In the genomic region with DNA sequence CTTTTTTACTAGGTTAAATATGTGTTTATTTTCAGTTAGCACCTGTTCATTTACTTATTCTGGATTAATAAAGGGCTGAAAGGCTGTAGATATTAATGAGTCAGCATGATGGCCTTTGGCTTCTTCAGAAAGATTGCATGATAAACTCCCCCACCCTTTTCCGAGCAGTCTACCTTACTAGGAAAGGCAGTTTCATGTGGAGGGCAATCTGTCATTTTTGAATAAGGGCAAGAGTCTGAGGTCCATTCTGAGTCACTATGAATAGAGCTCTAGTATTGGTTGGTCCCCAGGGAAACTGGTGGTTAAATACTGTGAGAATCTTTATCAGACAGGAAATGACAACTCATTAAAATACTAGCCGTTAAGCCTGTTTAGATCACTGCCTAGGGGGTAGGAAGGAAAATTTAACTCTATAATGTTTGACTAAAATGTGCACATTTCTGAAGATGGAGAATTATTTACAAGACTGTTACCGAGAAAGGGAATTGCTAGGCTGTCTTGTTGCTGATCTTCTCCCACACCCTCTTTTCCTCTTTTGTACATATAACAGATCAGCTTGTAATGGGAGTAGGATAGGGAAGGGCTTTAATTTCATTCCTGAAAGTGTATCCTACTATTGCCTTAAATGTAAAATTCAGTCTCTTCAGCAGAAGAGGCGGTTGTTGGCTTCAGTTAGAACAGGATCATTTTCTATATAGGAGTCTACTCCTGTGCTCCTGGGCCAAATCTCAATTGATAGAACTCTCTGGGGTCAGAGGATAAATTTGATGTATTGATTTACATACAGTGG, we compare ENCODE assay signal across 8 cellular contexts.
A peak's percentile ranks its signal among the peaks of the same experiment; 100 is the strongest.
DNase-seq lines count a peak whose midpoint lies in the region; ATAC-seq and TF ChIP-seq lines count a peak whose summit lies in the region.

No MANE protein-coding gene starts in this region.

- H3K4me2 ChIP-seq in PC-3 (ENCODE audit: low read length) = peak overlapping the region; percentile 79

- BruUV-seq in PC-3 (replicated peaks; lab: Mats Ljungman, UMichigan) = TSS peak; percentile 85

- no peak overlapping the region for H2AFZ ChIP-seq in PC-3 (ENCODE audit: low read length)

- POLR2A ChIA-PET in PC-3 (lab: Charles Lee; ENCODE audit: unreplicated experiment) = interaction anchor here (1.0 to 2.7 kb wide), 6 partner anchors 8 to 76 kb away, joined by 3 to 51 read pairs (median 10); no protein-coding TSS in a partner anchor

- H4K20me1 ChIP-seq in PC-3 (ENCODE audit: low read length) = no peaks in the 10 kb centered on the region

- H3K9me2 ChIP-seq in PC-3 (replicated peaks; ENCODE audit: low read length) = no peaks in the 10 kb centered on the region

- H3K9ac ChIP-seq in PC-3 (ENCODE audit: low read length) = peak overlapping the region; percentile 83

- peak; percentile 34 for DNase-seq in NK-92 treated with Interleukin-12 subunit alpha and Interleukin-12 subunit beta, amount 100 ng/mL, for 24 hours (lab: John Stamatoyannopoulos, UW)
- DNase-seq in NK-92 (lab: John Stamatoyannopoulos, UW; ENCODE audit: unreplicated experiment) = no peak
- DNase-seq in HUDEP-2 (lab: John Stamatoyannopoulos, UW; ENCODE audit: unreplicated experiment in 76 of 76) = peak in 44 of 76 experiments; percentile 5 to 95 (median 72)
- peak; percentile 100 for DNase-seq in PC-3
- DNase-seq in cardiac fibroblast (ENCODE audit: low read depth in 2 of 2) = peak; percentile 98 to 99
- DNase-seq in lung microvascular endothelial cell (ENCODE audit: low read depth in 2 of 2) = peak; percentile 94 to 99
- DNase-seq in nucleus accumbens (lab: John Stamatoyannopoulos, UW) = no peak

- intact Hi-C loops in PC-3 (cut with micrococcal nuclease) = loop anchor here (1.0 kb wide), 3 partner anchors 8 to 75 kb away; no protein-coding TSS in a partner anchor

- H3K36me3 ChIP-seq in PC-3 (ENCODE audit: low read depth, low read length) = no peaks in the 10 kb centered on the region

- H3K27ac ChIP-seq in PC-3 (ENCODE audit: low read length) = peak overlapping the region; percentile 96

- no peaks in the 10 kb centered on the region for H3K9me3 ChIP-seq in PC-3 (ENCODE audit: low read length)

- no peak for TF ChIP-seq CTCF in PC-3 (conservative IDR thresholded peaks at IDR 0.05; ENCODE audit: low read depth, low read length)
- no peak for TF ChIP-seq CTCF in cardiac fibroblast (IDR thresholded peaks at IDR 0.05; ENCODE audit: low read depth, low read length)

- no peaks in the 10 kb centered on the region for H3K27me3 ChIP-seq in PC-3 (ENCODE audit: low read length)

- H3K4me3 ChIP-seq in PC-3 (ENCODE audit: low read length) = peak overlapping the region; percentile 51
- H3K4me3 ChIP-seq in cardiac fibroblast (replicated peaks in 1 of 2; ENCODE audit: low read depth in 2 of 2, low read length in 2 of 2) = peak overlapping the region; percentile 14 to 41

- CTCF ChIA-PET in PC-3 (lab: Charles Lee) = interaction anchor here (0.7 kb wide), 1 partner anchor 75 kb away, joined by 3 read pairs; no protein-coding TSS in a partner anchor

- peaks cover 20% of the 10 kb centered on the region for H3F3A ChIP-seq in PC-3 (ENCODE audit: low read length, unreplicated experiment)

- H3K4me1 ChIP-seq in PC-3 (ENCODE audit: insufficient read depth, low read length) = peaks cover 66% of the 10 kb centered on the region

- peaks cover 47% of the 10 kb centered on the region for H3K79me2 ChIP-seq in PC-3 (ENCODE audit: low read length)

- ATAC-seq in GM21529 (IDR thresholded peaks at IDR 0.05; ENCODE audit: unreplicated experiment) (peak; percentile 61), PC-3 (peak; percentile 88)

Comparison
In these comparisons a context has a peak if more than half of its experiments do, and no peak if none do; other contexts are left out.
1. DNase-seq: peak in NK-92 treated with Interleukin-12 subunit alpha and Interleukin-12 subunit beta, amount 100 ng/mL, for 24 hours (single experiment), HUDEP-2 (44 of 76), PC-3 (single experiment), cardiac fibroblast (2 of 2) and lung microvascular endothelial cell (2 of 2); none in NK-92 (single experiment) and nucleus accumbens (0 of 56).